Comparison of ENCODE assay signal across 31 cellular contexts in the genomic region with DNA sequence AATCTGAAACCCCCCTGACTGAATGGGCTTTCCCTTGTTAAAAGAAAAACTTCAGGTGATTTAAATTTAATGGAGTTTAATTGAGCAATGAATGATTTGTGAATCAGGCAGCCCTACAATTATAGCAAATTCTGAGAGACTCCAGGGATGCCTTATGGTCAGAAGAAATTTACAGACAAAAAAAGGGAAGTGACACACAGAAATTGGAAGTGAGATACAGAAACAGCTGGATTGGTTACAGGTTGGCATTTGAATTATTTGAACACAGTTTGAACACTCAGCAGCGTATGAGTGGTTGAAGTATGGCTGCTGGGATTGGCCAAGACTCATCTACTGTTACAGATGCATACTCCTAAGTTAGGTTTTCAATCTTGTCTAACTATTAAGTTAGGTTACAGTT. TPM values are rescaled to one million over a fixed set of nuclear protein-coding genes. Genes with fewer than 3 reads are reported as not detected.
A peak's percentile ranks its signal among the peaks of the same experiment; 100 is the strongest.
DNase-seq lines count a peak whose midpoint lies in the region; ATAC-seq and TF ChIP-seq lines count a peak whose summit lies in the region.
"Had no signal": no experiment of that assay in that cellular context is flagged by ENCODE, and none has a peak within 500 bp of the region (broad histone marks: within the 10 kb centered on the region; RNA-seq: fewer than 3 reads in every experiment).

No MANE protein-coding gene starts in this region.

- H3K27ac ChIP-seq in left ventricle myocardium inferior (replicated peaks), result no peak overlapping the region
- no peak overlapping the region for H3K27ac ChIP-seq in neural progenitor cell
- H3K27ac ChIP-seq: epithelial cell of prostate, thoracic aorta had no signal

- no peaks in the 10 kb centered on the region for H3K27me3 ChIP-seq in left ventricle myocardium inferior (ENCODE audit: low read depth)
- H3K27me3 ChIP-seq in neural progenitor cell, result no peaks in the 10 kb centered on the region

- H3K4me1 ChIP-seq in left ventricle myocardium inferior (no peaks in the 10 kb centered on the region), neural progenitor cell (peaks cover 4% of the 10 kb centered on the region)

- H3K4me3 Mint-ChIP-seq in neural progenitor cell, result no peak overlapping the region
- H3K4me3 Mint-ChIP-seq: activated naive CD8-positive, alpha-beta T cell treated with anti-CD3 and anti-CD28 coated beads for 36 hours; CD4-positive, alpha-beta T cell; H9; naive B cell; WTC11 had no signal

- peaks cover 29% of the 10 kb centered on the region for H3K9me3 ChIP-seq in left ventricle myocardium inferior (replicated peaks)
- peaks cover 30% of the 10 kb centered on the region for H3K9me3 ChIP-seq in neural progenitor cell (ENCODE audit: low read depth)
- H3K9me3 ChIP-seq: thoracic aorta had no signal

- peaks cover 27% of the 10 kb centered on the region for H3K9me3 Mint-ChIP-seq in neural progenitor cell

- H3K4me1 Mint-ChIP-seq in neural progenitor cell, result no peaks in the 10 kb centered on the region
- H3K4me1 Mint-ChIP-seq: activated naive CD8-positive, alpha-beta T cell treated with anti-CD3 and anti-CD28 coated beads for 36 hours; H9; naive B cell; WTC11 had no signal

- no peak overlapping the region for H3K27ac Mint-ChIP-seq in neural progenitor cell
- H3K27ac Mint-ChIP-seq: activated naive CD8-positive, alpha-beta T cell treated with anti-CD3 and anti-CD28 coated beads for 36 hours; CD4-positive, alpha-beta T cell; H9; WTC11 had no signal

- ATAC-seq in GM19395 (IDR thresholded peaks at IDR 0.05; ENCODE audit: unreplicated experiment), result peak; percentile 43
- ATAC-seq in HG02885 (IDR thresholded peaks at IDR 0.05; ENCODE audit: poor library complexity, unreplicated experiment), result peak; percentile 29
- ATAC-seq: left cardiac atrium, WTC11 had no signal

- H4K20me1 ChIP-seq in neural progenitor cell (ENCODE audit: low read depth), result no peaks in the 10 kb centered on the region

- H3K36me3 Mint-ChIP-seq in neural progenitor cell, result no peaks in the 10 kb centered on the region
- H3K36me3 Mint-ChIP-seq: activated naive CD8-positive, alpha-beta T cell treated with anti-CD3 and anti-CD28 coated beads for 36 hours had no signal

- H3K9ac ChIP-seq in neural progenitor cell, result no peak overlapping the region

- no peak for TF ChIP-seq CTCF in left ventricle myocardium inferior (IDR thresholded peaks at IDR 0.05; ENCODE audit: borderline replicate concordance)
- TF ChIP-seq CTCF in neural progenitor cell (IDR thresholded peaks at IDR 0.05), result no peak

- intact Hi-C loops in left ventricle myocardium inferior (cut with micrococcal nuclease), result no loop called here

- H3K79me2 ChIP-seq in neural progenitor cell (ENCODE audit: low read depth), result no peaks in the 10 kb centered on the region

- H3K36me3 ChIP-seq in left ventricle myocardium inferior, result no peaks in the 10 kb centered on the region
- H3K36me3 ChIP-seq in neural progenitor cell, result no peaks in the 10 kb centered on the region
- H3K36me3 ChIP-seq: thoracic aorta had no signal

- peaks cover 3% of the 10 kb centered on the region for H3K27me3 Mint-ChIP-seq in neural progenitor cell (ENCODE audit: insufficient read depth, low read depth)

- no peak overlapping the region for H3K4me2 ChIP-seq in neural progenitor cell
- H3K4me2 ChIP-seq: smooth muscle cell had no signal

- no peak overlapping the region for H2AFZ ChIP-seq in neural progenitor cell (replicated peaks)

- H3F3A ChIP-seq in neural progenitor cell (ENCODE audit: low read depth), result no peaks in the 10 kb centered on the region

- H3K4me3 ChIP-seq in left ventricle myocardium inferior (no peak overlapping the region), neural progenitor cell (no peak overlapping the region)
- H3K4me3 ChIP-seq: smooth muscle cell, thoracic aorta had no signal

- DNase-seq in Kasumi-1 (lab: John Stamatoyannopoulos, UW), result peak; percentile 6 to 23
- DNase-seq in middle frontal gyrus (ENCODE audit: extremely low spot score, low spot score), result no peak
- no peak for DNase-seq in left ventricle myocardium inferior
- DNase-seq in Ammon's horn (ENCODE audit: low spot score), result no peak
- DNase-seq in neural progenitor cell (ENCODE audit: low spot score), result no peak
- DNase-seq: activated CD4-positive, alpha-beta T cell treated with anti-CD3 and anti-CD28 coated beads, Interleukin-2, amount 50 U/mL, for 4 hours; activated CD8-positive, alpha-beta memory T cell treated with anti-CD3 and anti-CD28 coated beads, Interleukin-2, amount 50 U/mL, for 4 hours; activated naive CD8-positive, alpha-beta T cell treated with anti-CD3 and anti-CD28 coated beads for 36 hours; CD4-positive, alpha-beta T cell; cerebellar nuclear complex; DMS153; H9; head of caudate nucleus; KBM-7; left cardiac atrium; mesendoderm; naive B cell; NCI-H2029; NCI-H446 treated with DMSO at 0.1 percent for 48 hours; occipital lobe; RPMI8226; stimulated activated CD4-positive, alpha-beta T cell treated with anti-CD3 and anti-CD28 coated beads, Interleukin-2, amount 100 ng/mL, for 48 hours; stimulated activated naive CD4-positive, alpha-beta T cell treated with Interleukin-2 at 50 U/mL for 16 hours had no signal

RNA-seq across cellular contexts. Expression of gene CPHXL, which starts 19.0 kb away (rescaled TPM):
- not detected for total RNA-seq in left ventricle myocardium inferior
- total RNA-seq in neural progenitor cell (ENCODE audit: low replicate concordance), result not detected in 2 replicates
- total RNA-seq: activated naive CD8-positive, alpha-beta T cell treated with anti-CD3 and anti-CD28 coated beads for 36 hours; astrocyte; CD4-positive, alpha-beta T cell; G401; H9; left cardiac atrium; occipital lobe; smooth muscle cell; thoracic aorta; WTC11 had no signal

RNA-seq across cellular contexts. Expression of gene DUXB, which starts 44.0 kb away (rescaled TPM):
- total RNA-seq in left ventricle myocardium inferior (not detected), neural progenitor cell (ENCODE audit: low replicate concordance) (not detected in 2 replicates)
- total RNA-seq: activated naive CD8-positive, alpha-beta T cell treated with anti-CD3 and anti-CD28 coated beads for 36 hours; astrocyte; CD4-positive, alpha-beta T cell; G401; H9; left cardiac atrium; occipital lobe; smooth muscle cell; thoracic aorta; WTC11 had no signal

Comparison
In these comparisons a context has a peak if more than half of its experiments do, and no peak if none do; other contexts are left out.
1. DNase-seq: peak in Kasumi-1 (2 of 2); none in middle frontal gyrus (single experiment), left ventricle myocardium inferior (single experiment), Ammon's horn (single experiment) and neural progenitor cell (single experiment).